ENCODE assay signal across 15 cellular contexts in genomic region chr1:24540051-24540905, GRCh38. TPM values are rescaled to one million over a fixed set of nuclear protein-coding genes. Genes with fewer than 3 reads are reported as not detected.
DNase-seq lines count a peak whose midpoint lies in the region; ATAC-seq lines count a peak whose summit lies in the region.
"Had no signal": no experiment of that assay in that cellular context is flagged by ENCODE, and none has a peak within 500 bp of the region (broad histone marks: within the 10 kb centered on the region; RNA-seq: fewer than 3 reads in every experiment).

No MANE protein-coding gene starts in this region.

- H3K4me1 ChIP-seq in SJSA1 (replicated peaks) = peaks cover 23% of the 10 kb centered on the region

- no peak overlapping the region for H3K4me3 Mint-ChIP-seq in central memory CD8-positive, alpha-beta T cell

- no peaks in the 10 kb centered on the region for H3K9me3 ChIP-seq in SJSA1 (replicated peaks)
- H3K9me3 ChIP-seq: tibial artery had no signal

- no peak overlapping the region for H3K4me3 ChIP-seq in SJSA1
- H3K4me3 ChIP-seq: lung, tibial artery had no signal

- peaks cover 19% of the 10 kb centered on the region for H3K36me3 Mint-ChIP-seq in central memory CD8-positive, alpha-beta T cell (ENCODE audit: insufficient read depth)

- no peaks in the 10 kb centered on the region for H3K9me3 Mint-ChIP-seq in central memory CD8-positive, alpha-beta T cell

- peaks cover 24% of the 10 kb centered on the region for H3K4me1 Mint-ChIP-seq in central memory CD8-positive, alpha-beta T cell

- peak overlapping the region; percentile 35 for H3K27ac Mint-ChIP-seq in central memory CD8-positive, alpha-beta T cell (ENCODE audit: low read depth)

- H3K27ac ChIP-seq in SJSA1 = 0 out of 2 replicates have a peak overlapping the region, but pooled peaks have one; percentile 0
- H3K27ac ChIP-seq: parathyroid adenoma, RWPE1, tibial artery, WERI-Rb-1 had no signal

- no peaks in the 10 kb centered on the region for H3K27me3 Mint-ChIP-seq in central memory CD8-positive, alpha-beta T cell

- DNase-seq in activated CD8-positive, alpha-beta memory T cell treated with anti-CD3 and anti-CD28 coated beads for 24 hours = peak; percentile 51
- no peak for DNase-seq in activated CD8-positive, alpha-beta memory T cell treated with anti-CD3 and anti-CD28 coated beads, Interleukin-2, amount 50 U/mL, for 4 hours
- no peak for DNase-seq in SJSA1 (ENCODE audit: low read depth in 1 of 2, low spot score in 2 of 2)
- DNase-seq in central memory CD8-positive, alpha-beta T cell (ENCODE audit: low spot score in 2 of 2) = no peak
- DNase-seq in stimulated activated CD4-positive, alpha-beta T cell treated with anti-CD3 and anti-CD28 coated beads, TNF-alpha, amount 100 ng/mL, for 24 hours (ENCODE audit: low read depth in 3 of 3) = peak in 2 of 3 experiments; percentile 18 to 35
- DNase-seq: aorta, DND-41, tibial artery, WERI-Rb-1 had no signal

- no peaks in the 10 kb centered on the region for H3K27me3 ChIP-seq in SJSA1 (replicated peaks)

- no peak for ATAC-seq in central memory CD8-positive, alpha-beta T cell (replicated peaks; ENCODE audit: extremely low read depth, poor library complexity, severe bottlenecking)
- ATAC-seq in GM21423 (IDR thresholded peaks at IDR 0.05; ENCODE audit: unreplicated experiment) (no peak), HG03457 (IDR thresholded peaks at IDR 0.05; ENCODE audit: unreplicated experiment) (no peak), GM21390 (IDR thresholded peaks at IDR 0.05; ENCODE audit: unreplicated experiment) (no peak)

- H3K36me3 ChIP-seq in SJSA1 = peaks cover 5% of the 10 kb centered on the region

RNA-seq across cellular contexts. Expression of gene NCMAP, which starts 15.6 kb away (rescaled TPM):
- 0.05 TPM in 1 of 2 replicates, not detected in the other for total RNA-seq in SJSA1 (2014; rRNA removed; shearing (Covaris generic))

RNA-seq across cellular contexts. Expression of gene RCAN3, which starts 37.6 kb away (rescaled TPM):
- 13.4 and 17.7 TPM in 2 replicates for total RNA-seq in SJSA1 (2014; rRNA removed; shearing (Covaris generic))

Comparison
In these comparisons a context has a peak if more than half of its experiments do, and no peak if none do; other contexts are left out.
1. DNase-seq: peak in activated CD8-positive, alpha-beta memory T cell treated with anti-CD3 and anti-CD28 coated beads for 24 hours (single experiment) and stimulated activated CD4-positive, alpha-beta T cell treated with anti-CD3 and anti-CD28 coated beads, TNF-alpha, amount 100 ng/mL, for 24 hours (2 of 3); none in activated CD8-positive, alpha-beta memory T cell treated with anti-CD3 and anti-CD28 coated beads, Interleukin-2, amount 50 U/mL, for 4 hours (single experiment), SJSA1 (0 of 2) and central memory CD8-positive, alpha-beta T cell (0 of 2).